In the genomic region with DNA sequence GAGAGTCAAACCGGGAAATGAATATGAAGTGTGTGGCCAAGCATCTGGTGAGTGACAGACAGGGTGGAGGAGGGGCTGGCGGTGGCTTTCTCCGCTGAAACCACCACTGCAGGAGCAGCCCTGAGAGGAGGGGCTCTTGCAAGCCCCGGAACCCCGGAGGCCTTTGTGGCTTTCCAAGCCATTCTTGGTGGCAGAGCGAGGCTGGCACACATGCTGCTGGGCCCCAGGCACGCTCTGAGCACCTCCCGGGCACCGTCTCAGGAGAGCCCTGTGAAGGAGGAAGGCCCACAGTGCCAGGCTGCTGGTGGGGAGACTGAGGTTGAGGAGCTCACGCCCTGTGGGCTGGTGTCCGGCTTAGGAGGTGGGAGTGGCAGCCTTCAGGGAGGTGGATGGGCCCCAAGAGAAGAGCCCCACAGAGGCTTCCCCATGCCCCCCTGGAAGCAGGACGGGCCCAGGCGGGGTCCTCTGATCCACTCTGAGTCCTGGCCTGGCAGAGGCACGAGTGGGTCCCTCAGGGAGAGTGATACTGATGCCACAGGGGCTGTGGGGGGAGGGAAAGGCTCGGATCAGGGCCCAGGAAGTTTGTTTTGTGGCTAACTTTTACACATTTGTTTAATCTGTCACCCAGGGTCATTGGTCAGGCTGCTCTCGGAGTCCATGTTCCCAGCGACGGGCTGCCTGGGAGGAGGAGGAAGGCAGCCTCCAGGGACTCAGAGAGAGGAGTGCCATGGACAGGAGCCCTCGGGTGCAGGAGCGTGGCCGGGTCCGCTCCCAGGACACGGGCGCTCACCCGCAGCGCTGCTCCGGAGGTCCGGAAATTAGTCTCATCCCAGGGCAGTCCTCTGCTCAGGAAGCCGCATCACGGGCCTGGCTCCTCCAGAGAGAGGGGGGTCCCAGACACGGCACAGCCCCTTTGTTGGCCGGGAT, we compare ENCODE assay signal across 15 cellular contexts.
DNase-seq lines count a peak whose midpoint lies in the region; ATAC-seq and TF ChIP-seq lines count a peak whose summit lies in the region.
"Had no signal": no experiment of that assay in that cellular context is flagged by ENCODE, and none has a peak within 500 bp of the region (broad histone marks: within the 10 kb centered on the region; RNA-seq: fewer than 3 reads in every experiment).

No MANE protein-coding gene starts in this region.

- no peaks in the 10 kb centered on the region for H3K27me3 ChIP-seq in upper lobe of right lung

- no peak overlapping the region for H3K4me3 ChIP-seq in upper lobe of right lung
- H3K4me3 ChIP-seq: dorsolateral prefrontal cortex had no signal

- no peaks in the 10 kb centered on the region for H3K36me3 ChIP-seq in upper lobe of right lung
- H3K36me3 ChIP-seq: WERI-Rb-1 had no signal

- H3K36me3 Mint-ChIP-seq in activated T-helper 17 cell treated with anti-CD3 and anti-CD28 coated beads, Interleukin-2, amount 50 U/mL, for 72 hours (ENCODE audit: low read depth), result no peaks in the 10 kb centered on the region
- H3K36me3 Mint-ChIP-seq in natural killer cell treated with Interleukin-12 subunit alpha and Interleukin-12 subunit beta and Interleukin-15 and Interleukin-18, amount 100 ng/mL, for 72 hours, result no peaks in the 10 kb centered on the region

- ATAC-seq in activated T-helper 17 cell treated with anti-CD3 and anti-CD28 coated beads, Interleukin-2, amount 50 U/mL, for 72 hours (replicated peaks), result peak; percentile 71
- peak; percentile 72 to 83 for ATAC-seq in natural killer cell treated with Interleukin-12 subunit alpha and Interleukin-12 subunit beta and Interleukin-15 and Interleukin-18, amount 100 ng/mL, for 72 hours
- peak; percentile 16 for ATAC-seq in upper lobe of right lung
- no peak for ATAC-seq in HG03196 (IDR thresholded peaks at IDR 0.05; ENCODE audit: unreplicated experiment)

- TF ChIP-seq CTCF in upper lobe of right lung (IDR thresholded peaks at IDR 0.05), result no peak

- H3K4me3 Mint-ChIP-seq in activated T-helper 17 cell treated with anti-CD3 and anti-CD28 coated beads, Interleukin-2, amount 50 U/mL, for 72 hours, result no peak overlapping the region
- H3K4me3 Mint-ChIP-seq in natural killer cell treated with Interleukin-12 subunit alpha and Interleukin-12 subunit beta and Interleukin-15 and Interleukin-18, amount 100 ng/mL, for 72 hours, result no peak overlapping the region

- H3K9me3 Mint-ChIP-seq in activated T-helper 17 cell treated with anti-CD3 and anti-CD28 coated beads, Interleukin-2, amount 50 U/mL, for 72 hours, result no peaks in the 10 kb centered on the region
- H3K9me3 Mint-ChIP-seq in natural killer cell treated with Interleukin-12 subunit alpha and Interleukin-12 subunit beta and Interleukin-15 and Interleukin-18, amount 100 ng/mL, for 72 hours, result no peaks in the 10 kb centered on the region
- H3K9me3 Mint-ChIP-seq: nephron had no signal

- no peaks in the 10 kb centered on the region for H3K9me3 ChIP-seq in upper lobe of right lung

- DNase-seq in stimulated activated CD4-positive, alpha-beta T cell treated with anti-CD3 and anti-CD28 coated beads, Interleukin-15, amount 100 ng/mL, for 48 hours (ENCODE audit: low read depth in 2 of 2), result peak; percentile 6 to 26
- DNase-seq in stimulated activated CD4-positive, alpha-beta T cell treated with anti-CD3 and anti-CD28 coated beads, Interleukin-4, amount 100 ng/mL, for 1 hour, result no peak
- no peak for DNase-seq in natural killer cell treated with Interleukin-12 subunit alpha and Interleukin-12 subunit beta and Interleukin-15 and Interleukin-18, amount 100 ng/mL, for 72 hours (ENCODE audit: low spot score)
- DNase-seq in upper lobe of right lung (no peak), DMS114 treated with DMSO at 0.1 percent for 48 hours (lab: John Stamatoyannopoulos, UW; ENCODE audit: unreplicated experiment) (no peak), GM03348 (ENCODE audit: low spot score) (no peak)
- DNase-seq: dorsolateral prefrontal cortex, foreskin melanocyte, NCI-H1092, NCI-H69, substantia nigra, WERI-Rb-1 had no signal

- H3K27ac ChIP-seq in upper lobe of right lung, result no peak overlapping the region
- H3K27ac ChIP-seq: dorsolateral prefrontal cortex, WERI-Rb-1 had no signal

- no peak overlapping the region for H3K27ac Mint-ChIP-seq in activated T-helper 17 cell treated with anti-CD3 and anti-CD28 coated beads, Interleukin-2, amount 50 U/mL, for 72 hours
- H3K27ac Mint-ChIP-seq in natural killer cell treated with Interleukin-12 subunit alpha and Interleukin-12 subunit beta and Interleukin-15 and Interleukin-18, amount 100 ng/mL, for 72 hours, result no peak overlapping the region

- H3K27me3 Mint-ChIP-seq in activated T-helper 17 cell treated with anti-CD3 and anti-CD28 coated beads, Interleukin-2, amount 50 U/mL, for 72 hours, result peaks cover 8% of the 10 kb centered on the region
- H3K27me3 Mint-ChIP-seq in natural killer cell treated with Interleukin-12 subunit alpha and Interleukin-12 subunit beta and Interleukin-15 and Interleukin-18, amount 100 ng/mL, for 72 hours, result peaks cover 9 to 14% of the 10 kb centered on the region in 2 donors

- H3K4me1 ChIP-seq in upper lobe of right lung, result peaks cover 4% of the 10 kb centered on the region

- no peaks in the 10 kb centered on the region for H3K4me1 Mint-ChIP-seq in activated T-helper 17 cell treated with anti-CD3 and anti-CD28 coated beads, Interleukin-2, amount 50 U/mL, for 72 hours
- H3K4me1 Mint-ChIP-seq in natural killer cell treated with Interleukin-12 subunit alpha and Interleukin-12 subunit beta and Interleukin-15 and Interleukin-18, amount 100 ng/mL, for 72 hours (ENCODE audit: low read depth in 2 of 2), result peaks cover 0 to 16% of the 10 kb centered on the region in 2 donors

- intact Hi-C loops in upper lobe of right lung (cut with DNase I), result no loop called here

Comparison
In these comparisons a context has a peak if more than half of its experiments do, and no peak if none do; other contexts are left out.
1. DNase-seq: peak in stimulated activated CD4-positive, alpha-beta T cell treated with anti-CD3 and anti-CD28 coated beads, Interleukin-15, amount 100 ng/mL, for 48 hours (2 of 2); none in stimulated activated CD4-positive, alpha-beta T cell treated with anti-CD3 and anti-CD28 coated beads, Interleukin-4, amount 100 ng/mL, for 1 hour (single experiment), natural killer cell treated with Interleukin-12 subunit alpha and Interleukin-12 subunit beta and Interleukin-15 and Interleukin-18, amount 100 ng/mL, for 72 hours (single experiment), upper lobe of right lung (single experiment), DMS114 treated with DMSO at 0.1 percent for 48 hours (single experiment) and GM03348 (single experiment).